Comparison of ENCODE assay signal across 28 cellular contexts in the genomic region with DNA sequence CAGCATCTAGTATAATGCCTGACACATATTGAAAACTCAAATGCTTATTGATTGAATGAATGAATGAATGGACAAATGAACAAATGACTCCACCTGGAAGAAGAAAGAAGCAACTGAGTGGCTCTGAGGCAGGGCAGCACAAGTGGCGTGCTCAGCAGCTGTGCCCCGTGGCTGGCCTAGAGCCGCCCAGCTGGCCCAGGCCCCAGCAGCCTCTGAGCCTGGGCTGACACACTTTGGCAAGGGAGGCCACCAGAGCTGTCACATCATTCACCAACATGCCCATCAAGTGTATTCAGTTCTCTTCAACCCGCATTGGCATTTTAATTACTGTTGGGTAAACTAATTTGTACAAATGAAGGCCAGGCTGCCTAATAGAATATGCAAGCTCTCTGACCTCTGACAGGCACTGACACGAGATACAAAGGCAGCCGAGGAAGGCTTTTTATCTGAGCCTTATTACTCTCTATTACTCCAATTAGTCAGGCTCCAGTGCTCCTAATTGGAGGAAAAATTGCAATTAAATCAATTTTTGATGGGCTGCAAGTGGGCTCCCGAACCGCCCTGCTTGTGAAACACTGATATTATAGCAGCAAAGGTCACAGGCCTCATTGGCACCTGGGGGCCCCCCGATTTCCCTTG. TPM values are rescaled to one million over a fixed set of nuclear protein-coding genes. Genes with fewer than 3 reads are reported as not detected.
DNase-seq lines count a peak whose midpoint lies in the region; ATAC-seq, FAIRE-seq and TF ChIP-seq lines count a peak whose summit lies in the region.
"Had no signal": no experiment of that assay in that cellular context is flagged by ENCODE, and none has a peak within 500 bp of the region (broad histone marks: within the 10 kb centered on the region; RNA-seq: fewer than 3 reads in every experiment).

No MANE protein-coding gene starts in this region.

- TF ChIP-seq EP300 in sigmoid colon (IDR thresholded peaks at IDR 0.05), result no peak

- peaks cover 0 to 19% (median under 1%) of the 10 kb centered on the region in 4 donors for H3K36me3 ChIP-seq in sigmoid colon
- H3K36me3 ChIP-seq: prostate gland had no signal

- TF ChIP-seq CTCF in GM13976 (IDR thresholded peaks at IDR 0.05; ENCODE audit: borderline replicate concordance, control extremely low read depth, extremely low read depth, insufficient read depth, missing control alignments) (no peak), sigmoid colon (IDR thresholded peaks at IDR 0.05) (no peak)

- 95 to 96% methylated on average over 9 of the region's 9 CpGs for WGBS in sigmoid colon, 2 donors

- H3K4me3 ChIP-seq in sigmoid colon, result no peak overlapping the region
- H3K4me3 ChIP-seq: prostate gland, testis had no signal

- intact Hi-C loops in sigmoid colon (cut with DNase I), result no loop called here

- DNase-seq in NCI-H146 (lab: John Stamatoyannopoulos, UW) (peak; percentile 50), frontal cortex (ENCODE audit: low spot score in 2 of 2) (peak; percentile 23 to 44), inferior parietal cortex (ENCODE audit: extremely low spot score) (peak; percentile 38), putamen (ENCODE audit: low spot score) (peak; percentile 50), ureter (ENCODE audit: low spot score) (no peak), GM13976 (ENCODE audit: low spot score) (no peak), sigmoid colon (no peak)
- DNase-seq: activated CD4-positive, alpha-beta T cell treated with anti-CD3 and anti-CD28 coated beads for 48 hours; activated CD8-positive, alpha-beta memory T cell treated with anti-CD3 and anti-CD28 coated beads, Interleukin-2, amount 10 ng/mL, durations not matched to agents 7 days and 5 days; activated naive CD4-positive, alpha-beta T cell treated with Interleukin-2 at 50 U/mL for 16 hours; activated T-cell treated with anti-CD3 and anti-CD28 coated beads, Interleukin-2, amount 50 U/mL, for 72 hours; central memory CD4-positive, alpha-beta T cell; DND-41; GOT3; KBM-7; NCI-H187 treated with DMSO at 0.1 percent for 48 hours; NCI-H748 treated with DMSO at 0.1 percent for 48 hours; nephron progenitor cell; SK-N-SH; stimulated activated CD4-positive, alpha-beta T cell treated with anti-CD3 and anti-CD28 coated beads, Interleukin-2, amount 100 ng/mL, for 48 hours; T-helper 17 cell; testis had no signal

- no peak for ATAC-seq in HG03108 (IDR thresholded peaks at IDR 0.05; ENCODE audit: unreplicated experiment)
- ATAC-seq: activated CD8-positive, alpha-beta memory T cell treated with anti-CD3 and anti-CD28 coated beads, Interleukin-2, amount 10 ng/mL, durations not matched to agents 7 days and 5 days; activated T-cell treated with anti-CD3 and anti-CD28 coated beads, Interleukin-2, amount 50 U/mL, for 72 hours; left lobe of liver; stimulated activated memory B cell treated with anti-CD40 and anti-IgM and Interleukin-4, amounts not matched to agents 10 μg/mL and 1 μg/mL and 100 μg/mL, for 72 hours; T-helper 17 cell had no signal

- FAIRE-seq in frontal cortex (lab: Jason Lieb, UNC), result no peak
- FAIRE-seq: endothelial cell of umbilical vein, HTR-8/SVneo had no signal

- in situ Hi-C loops in GM13976 (cut with MboI; ENCODE audit: low sequenced_read_pairs, unreplicated experiment), result no loop called here

- no peaks in the 10 kb centered on the region for H3K9me3 ChIP-seq in sigmoid colon
- H3K9me3 ChIP-seq: prostate gland, SK-N-SH, testis had no signal

- no peak overlapping the region for H3K27ac ChIP-seq in sigmoid colon
- H3K27ac ChIP-seq: prostate gland, testis had no signal

- H3K27me3 ChIP-seq in sigmoid colon, result no peaks in the 10 kb centered on the region
- H3K27me3 ChIP-seq: testis had no signal

- TF ChIP-seq POLR2A in sigmoid colon (IDR thresholded peaks at IDR 0.05), result no peak

- H3K4me1 ChIP-seq in sigmoid colon, result peaks cover 0 to 6% (median 0%) of the 10 kb centered on the region in 4 donors
- H3K4me1 ChIP-seq: prostate gland had no signal

RNA-seq across cellular contexts. Expression of a gene that starts 41.8 kb away (rescaled TPM):
- total RNA-seq in frontal cortex (28.5 TPM), ureter (18.0 TPM), sigmoid colon (10 to 100 TPM; 18.5 to 80.2 (median 40.0) TPM)
- 10 to 100 TPM; 13.2 to 25.7 (median 24.9) TPM for polyA plus RNA-seq in sigmoid colon

RNA-seq across cellular contexts. Expression of a gene that starts 41.8 kb away (rescaled TPM):
- total RNA-seq in frontal cortex (6.5 TPM), ureter (35.9 TPM), sigmoid colon (10 to 100 TPM; 25.3 to 39.6 (median 33.2) TPM)
- polyA plus RNA-seq in sigmoid colon, result 10 to 100 TPM in 2 of 3 donors, 1 to 10 TPM in 1; 9.0 to 29.4 (median 19.2) TPM

Comparison
In these comparisons a context has a peak if more than half of its experiments do, and no peak if none do; other contexts are left out.
1. DNase-seq: peak in NCI-H146 (single experiment), frontal cortex (2 of 2), inferior parietal cortex (single experiment) and putamen (single experiment); none in ureter (single experiment), GM13976 (single experiment) and sigmoid colon (single experiment).